ENCODE assay signal across 14 cellular contexts in the genomic region with DNA sequence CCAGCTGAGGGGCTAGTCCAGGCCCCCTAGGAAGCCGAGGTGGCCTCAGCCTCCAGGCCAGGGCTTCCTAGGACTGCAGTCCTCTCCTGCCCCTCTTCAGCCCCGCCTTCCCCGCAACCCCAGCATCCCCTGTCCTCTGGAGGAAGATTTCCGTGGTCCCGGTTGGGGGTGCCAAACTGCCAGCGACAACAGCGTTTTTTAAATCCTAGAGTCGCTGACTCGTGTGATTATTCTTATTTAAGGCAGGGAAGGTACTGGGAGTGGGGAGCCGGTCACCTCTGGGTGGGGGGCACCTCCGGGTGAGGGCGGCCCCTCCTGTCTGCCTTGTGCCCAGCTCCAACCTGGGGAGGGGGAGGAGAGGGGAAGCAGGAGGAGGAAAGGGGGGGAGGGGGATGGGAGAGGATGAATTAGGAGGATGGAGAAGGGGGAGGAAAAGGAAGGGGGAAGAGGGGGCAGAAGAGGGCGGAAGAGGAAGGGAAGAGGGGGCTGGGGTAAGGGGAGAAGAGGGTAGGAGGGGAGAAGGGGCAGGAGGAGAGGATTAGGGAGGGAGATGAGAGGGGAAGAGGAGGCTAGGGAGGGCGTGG.
DNase-seq lines count a peak whose midpoint lies in the region; ATAC-seq, FAIRE-seq and TF ChIP-seq lines count a peak whose summit lies in the region.
"Had no signal": no experiment of that assay in that cellular context is flagged by ENCODE, and none has a peak within 500 bp of the region (broad histone marks: within the 10 kb centered on the region; RNA-seq: fewer than 3 reads in every experiment).

No MANE protein-coding gene starts in this region.

- peaks cover 4% of the 10 kb centered on the region for H3K9me3 Mint-ChIP-seq in activated naive CD4-positive, alpha-beta T cell treated with anti-CD3 and anti-CD28 coated beads, Interleukin-2, amount 10 ng/mL, durations not matched to agents 7 days and 5 days
- H3K9me3 Mint-ChIP-seq in activated naive CD4-positive, alpha-beta T cell treated with anti-CD3 and anti-CD28 coated beads, Interleukin-2, amount 50 U/mL, for 72 hours, result peaks cover 4 to 10% of the 10 kb centered on the region in 2 donors
- H3K9me3 Mint-ChIP-seq in activated T-cell treated with anti-CD3 and anti-CD28 coated beads, Interleukin-2, amount 50 U/mL, for 72 hours, result peaks cover 0 to 7% of the 10 kb centered on the region in 2 donors

- H3K36me3 ChIP-seq in kidney (ENCODE audit: control insufficient read depth in 1 of 2, insufficient read depth in 2 of 2, low read length in 2 of 2) (no peaks in the 10 kb centered on the region), tibial artery (peaks cover 0 to 8% (median 0%) of the 10 kb centered on the region in 3 donors)
- H3K36me3 ChIP-seq: pancreas had no signal

- H3K27me3 ChIP-seq in tibial artery, result peaks cover 0 to 12% of the 10 kb centered on the region in 2 donors

- peaks cover 0 to 11% of the 10 kb centered on the region in 2 donors for H3K9me3 ChIP-seq in kidney (ENCODE audit: control insufficient read depth in 1 of 2, low read length in 2 of 2)
- H3K9me3 ChIP-seq in tibial artery, result peaks cover 0 to 11% (median 10%) of the 10 kb centered on the region in 3 donors
- H3K9me3 ChIP-seq: pancreas had no signal

- H3K4me1 ChIP-seq in kidney (ENCODE audit: control insufficient read depth in 1 of 2, insufficient read depth in 1 of 2, low read depth in 1 of 2, low read length in 2 of 2) (peaks cover 3 to 5% of the 10 kb centered on the region in 2 donors), tibial artery (peaks cover 0 to 29% (median 23%) of the 10 kb centered on the region in 4 donors)
- H3K4me1 ChIP-seq: pancreas had no signal

- FAIRE-seq in kidney (lab: Jason Lieb, UNC), result no peak
- FAIRE-seq: A204.1, pancreas had no signal

- H3K9ac ChIP-seq in kidney (ENCODE audit: low read length in 2 of 2), result no peak overlapping the region

- intact Hi-C loops in kidney (cut with DNase I), result no loop called here
- intact Hi-C loops in tibial artery (cut with DNase I; ENCODE audit: low total_unique reads), result no loop called here

- H3K36me3 Mint-ChIP-seq in activated naive CD4-positive, alpha-beta T cell treated with anti-CD3 and anti-CD28 coated beads, Interleukin-2, amount 10 ng/mL, durations not matched to agents 7 days and 5 days, result no peaks in the 10 kb centered on the region
- H3K36me3 Mint-ChIP-seq in activated naive CD4-positive, alpha-beta T cell treated with anti-CD3 and anti-CD28 coated beads, Interleukin-2, amount 50 U/mL, for 72 hours, result peaks cover 5 to 6% of the 10 kb centered on the region in 2 donors
- H3K36me3 Mint-ChIP-seq in activated T-cell treated with anti-CD3 and anti-CD28 coated beads, Interleukin-2, amount 50 U/mL, for 72 hours (ENCODE audit: insufficient read depth in 2 of 2), result peaks cover 2% of the 10 kb centered on the region in 2 donors
- H3K36me3 Mint-ChIP-seq: immature natural killer cell had no signal

- peak; percentile 16 for DNase-seq in activated naive CD4-positive, alpha-beta T cell treated with anti-CD3 and anti-CD28 coated beads, Interleukin-2, amount 10 ng/mL, durations not matched to agents 7 days and 5 days
- no peak for DNase-seq in activated naive CD4-positive, alpha-beta T cell treated with anti-CD3 and anti-CD28 coated beads, Interleukin-2, amount 50 U/mL, for 72 hours (ENCODE audit: low spot score in 2 of 2)
- DNase-seq in choroid plexus epithelial cell (ENCODE audit: low read depth), result no peak
- peak; percentile 85 for DNase-seq in kidney
- no peak for DNase-seq in tibial artery
- no peak for DNase-seq in activated T-cell treated with anti-CD3 and anti-CD28 coated beads, Interleukin-2, amount 50 U/mL, for 72 hours
- no peak for DNase-seq in T-helper 2 cell
- DNase-seq in NOMO-1 treated with DMSO at 0.1 percent for 48 hours (lab: John Stamatoyannopoulos, UW; ENCODE audit: unreplicated experiment), result no peak
- DNase-seq: effector memory CD4-positive, alpha-beta T cell; immature natural killer cell; NCI-H2029 treated with DMSO at 0.1 percent for 48 hours; pancreas had no signal

- ATAC-seq in activated naive CD4-positive, alpha-beta T cell treated with anti-CD3 and anti-CD28 coated beads, Interleukin-2, amount 50 U/mL, for 72 hours, result no peak
- no peak for ATAC-seq in activated T-cell treated with anti-CD3 and anti-CD28 coated beads, Interleukin-2, amount 50 U/mL, for 72 hours (replicated peaks in 1 of 2)
- ATAC-seq: activated CD4-positive, CD25-positive, alpha-beta regulatory T cell treated with anti-CD3 and anti-CD28 coated beads, Interleukin-2, amount 50 U/mL, for 24 hours had no signal

- peaks cover 9% of the 10 kb centered on the region for H3K4me1 Mint-ChIP-seq in activated naive CD4-positive, alpha-beta T cell treated with anti-CD3 and anti-CD28 coated beads, Interleukin-2, amount 10 ng/mL, durations not matched to agents 7 days and 5 days
- peaks cover 11% of the 10 kb centered on the region for H3K4me1 Mint-ChIP-seq in activated T-cell treated with anti-CD3 and anti-CD28 coated beads, Interleukin-2, amount 50 U/mL, for 72 hours (ENCODE audit: low read depth)

- no peak overlapping the region for H3K4me3 ChIP-seq in choroid plexus epithelial cell (ENCODE audit: low read depth, low read length)
- H3K4me3 ChIP-seq in kidney (ENCODE audit: low read length in 2 of 2), result no peak overlapping the region
- peak overlapping the region in 1 of 2 donors; percentile 48 for H3K4me3 ChIP-seq in tibial artery

- no peak overlapping the region for H3K27ac Mint-ChIP-seq in activated naive CD4-positive, alpha-beta T cell treated with anti-CD3 and anti-CD28 coated beads, Interleukin-2, amount 10 ng/mL, durations not matched to agents 7 days and 5 days
- H3K27ac Mint-ChIP-seq in activated naive CD4-positive, alpha-beta T cell treated with anti-CD3 and anti-CD28 coated beads, Interleukin-2, amount 50 U/mL, for 72 hours, result no peak overlapping the region
- no peak overlapping the region for H3K27ac Mint-ChIP-seq in activated T-cell treated with anti-CD3 and anti-CD28 coated beads, Interleukin-2, amount 50 U/mL, for 72 hours

- no peak overlapping the region for H3K4me3 Mint-ChIP-seq in activated naive CD4-positive, alpha-beta T cell treated with anti-CD3 and anti-CD28 coated beads, Interleukin-2, amount 10 ng/mL, durations not matched to agents 7 days and 5 days
- H3K4me3 Mint-ChIP-seq in activated T-cell treated with anti-CD3 and anti-CD28 coated beads, Interleukin-2, amount 50 U/mL, for 72 hours, result peak overlapping the region in 1 of 2 donors; percentile 34

- H3K27me3 Mint-ChIP-seq in activated naive CD4-positive, alpha-beta T cell treated with anti-CD3 and anti-CD28 coated beads, Interleukin-2, amount 10 ng/mL, durations not matched to agents 7 days and 5 days, result peaks cover 67% of the 10 kb centered on the region
- peaks cover 6% of the 10 kb centered on the region for H3K27me3 Mint-ChIP-seq in activated T-cell treated with anti-CD3 and anti-CD28 coated beads, Interleukin-2, amount 50 U/mL, for 72 hours (ENCODE audit: low read depth)

- TF ChIP-seq CTCF in choroid plexus epithelial cell (conservative IDR thresholded peaks at IDR 0.05; ENCODE audit: low read depth, low read length), result peak; percentile 20
- TF ChIP-seq CTCF in kidney (IDR thresholded peaks at IDR 0.05; ENCODE audit: borderline replicate concordance, extremely low read depth, insufficient read depth), result no peak
- no peak for TF ChIP-seq CTCF in tibial artery (IDR thresholded peaks at IDR 0.05)

- CTCF ChIA-PET in activated naive CD4-positive, alpha-beta T cell treated with anti-CD3 and anti-CD28 coated beads, Interleukin-2, amount 10 ng/mL, durations not matched to agents 7 days and 5 days (lab: Charles Lee), result interaction anchor here (1.2 kb wide), 1 partner anchor 61 kb away, joined by 3 read pairs; no protein-coding TSS in a partner anchor

- H3K27ac ChIP-seq in kidney (ENCODE audit: low read depth in 2 of 2, low read length in 2 of 2) (no peak overlapping the region), tibial artery (peak overlapping the region; percentile 46 to 62)
- H3K27ac ChIP-seq: pancreas had no signal

Comparison
In these comparisons a context has a peak if more than half of its experiments do, and no peak if none do; other contexts are left out.
1. DNase-seq: peak in activated naive CD4-positive, alpha-beta T cell treated with anti-CD3 and anti-CD28 coated beads, Interleukin-2, amount 10 ng/mL, durations not matched to agents 7 days and 5 days (single experiment) and kidney (single experiment); none in activated naive CD4-positive, alpha-beta T cell treated with anti-CD3 and anti-CD28 coated beads, Interleukin-2, amount 50 U/mL, for 72 hours (0 of 2), choroid plexus epithelial cell (single experiment), tibial artery (0 of 2), activated T-cell treated with anti-CD3 and anti-CD28 coated beads, Interleukin-2, amount 50 U/mL, for 72 hours (0 of 2), T-helper 2 cell (0 of 5) and NOMO-1 treated with DMSO at 0.1 percent for 48 hours (single experiment).
2. H3K27ac ChIP-seq: peak in tibial artery (2 of 2); none in kidney (0 of 2).